In the genomic region with DNA sequence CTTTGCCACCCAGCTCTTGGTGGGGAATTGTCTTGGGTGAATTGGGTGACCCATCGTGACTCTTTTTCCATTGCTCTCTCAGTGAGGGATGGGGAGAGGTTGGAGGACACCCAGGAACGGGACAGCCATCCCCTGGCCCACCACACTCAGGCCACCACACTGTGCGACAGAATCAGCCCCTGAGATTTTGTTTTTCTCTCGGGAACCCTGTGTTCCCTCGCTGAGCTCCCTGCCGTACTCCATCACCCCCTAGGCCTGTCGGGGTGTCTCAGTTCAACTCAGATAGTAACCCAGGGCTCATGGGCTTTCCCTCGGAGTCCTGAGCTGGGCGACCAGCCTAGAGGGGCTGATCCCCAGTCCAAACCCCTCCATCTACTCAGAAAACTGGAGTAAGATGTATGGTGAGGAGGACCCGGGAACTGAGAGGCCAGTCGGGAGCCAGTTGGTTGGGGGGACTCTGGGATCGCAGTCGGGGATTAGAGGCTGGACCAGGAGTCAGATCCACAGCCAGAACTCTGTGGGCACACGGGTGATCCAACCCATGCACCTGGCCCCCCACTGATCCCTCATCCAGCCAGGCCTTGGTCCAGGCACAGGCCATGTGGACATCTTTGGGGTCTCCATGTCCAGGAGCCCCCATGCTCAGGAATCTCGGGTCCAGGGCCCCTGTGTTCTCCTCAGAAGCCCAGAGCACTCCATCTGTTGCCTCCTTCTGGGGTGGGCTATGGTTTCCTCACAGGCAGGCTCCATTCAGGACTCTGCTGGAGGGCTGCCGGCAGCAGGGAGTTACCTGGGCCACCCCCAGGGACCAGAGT, we compare ENCODE assay signal across 19 cellular contexts. TPM values are rescaled to one million over a fixed set of nuclear protein-coding genes. Genes with fewer than 3 reads are reported as not detected.
DNase-seq lines count a peak whose midpoint lies in the region; ATAC-seq and TF ChIP-seq lines count a peak whose summit lies in the region.
"Had no signal": no experiment of that assay in that cellular context is flagged by ENCODE, and none has a peak within 500 bp of the region (broad histone marks: within the 10 kb centered on the region; RNA-seq: fewer than 3 reads in every experiment).

No MANE protein-coding gene starts in this region.

- no peaks in the 10 kb centered on the region for H3K79me2 ChIP-seq in DOHH2 (ENCODE audit: control insufficient read depth, low read length)

- peaks cover 2% of the 10 kb centered on the region for H3K27me3 Mint-ChIP-seq in activated CD4-positive, alpha-beta T cell treated with anti-CD3 and anti-CD28 coated beads, Interleukin-2, amount 10 ng/mL, durations not matched to agents 24 days and 14 days
- H3K27me3 Mint-ChIP-seq in central memory CD8-positive, alpha-beta T cell, result no peaks in the 10 kb centered on the region
- H3K27me3 Mint-ChIP-seq in activated T-helper 2 cell treated with anti-CD3 and anti-CD28 coated beads, Interferon-gamma antibody, Interleukin-2, Interleukin-4, amounts not matched to agents 10 μg/mL and 5 μg/mL and 100 μg/mL, durations not matched to agents 14 hours and 24 hours and 36 hours (ENCODE audit: low read depth), result peaks cover 1% of the 10 kb centered on the region
- H3K27me3 Mint-ChIP-seq: activated CD4-positive, alpha-beta T cell treated with anti-CD3 and anti-CD28 coated beads for 36 hours had no signal

- H3K27ac Mint-ChIP-seq in activated CD4-positive, alpha-beta T cell treated with anti-CD3 and anti-CD28 coated beads, Interleukin-2, amount 10 ng/mL, durations not matched to agents 24 days and 14 days, result peak overlapping the region; percentile 15
- H3K27ac Mint-ChIP-seq in central memory CD8-positive, alpha-beta T cell (ENCODE audit: low read depth), result peak overlapping the region; percentile 79
- H3K27ac Mint-ChIP-seq in activated T-helper 2 cell treated with anti-CD3 and anti-CD28 coated beads, Interferon-gamma antibody, Interleukin-2, Interleukin-4, amounts not matched to agents 10 μg/mL and 5 μg/mL and 100 μg/mL, durations not matched to agents 14 hours and 24 hours and 36 hours, result no peak overlapping the region

- TF ChIP-seq CTCF in DOHH2 (IDR thresholded peaks at IDR 0.05; ENCODE audit: low read depth, low read length, poor library complexity, severe bottlenecking), result no peak

- no peaks in the 10 kb centered on the region for H3K36me3 Mint-ChIP-seq in activated CD4-positive, alpha-beta T cell treated with anti-CD3 and anti-CD28 coated beads, Interleukin-2, amount 10 ng/mL, durations not matched to agents 24 days and 14 days (ENCODE audit: low read depth)
- peaks cover 5% of the 10 kb centered on the region for H3K36me3 Mint-ChIP-seq in central memory CD8-positive, alpha-beta T cell (ENCODE audit: insufficient read depth)
- no peaks in the 10 kb centered on the region for H3K36me3 Mint-ChIP-seq in activated T-helper 2 cell treated with anti-CD3 and anti-CD28 coated beads, Interferon-gamma antibody, Interleukin-2, Interleukin-4, amounts not matched to agents 10 μg/mL and 5 μg/mL and 100 μg/mL, durations not matched to agents 14 hours and 24 hours and 36 hours (ENCODE audit: low read depth)
- H3K36me3 Mint-ChIP-seq: activated naive CD8-positive, alpha-beta T cell treated with anti-CD3 and anti-CD28 coated beads, Interleukin-2, amount 10 ng/mL, durations not matched to agents 7 days and 5 days; naive B cell had no signal

- H3K4me3 ChIP-seq in DOHH2 (ENCODE audit: low read length), result no peak overlapping the region
- H3K4me3 ChIP-seq: prostate gland, skin epidermis, tibial nerve had no signal

- no peak for DNase-seq in activated CD4-positive, alpha-beta T cell treated with anti-CD3 and anti-CD28 coated beads, Interleukin-2, amount 10 ng/mL, durations not matched to agents 24 days and 14 days
- DNase-seq in activated CD4-positive, alpha-beta T cell treated with anti-CD3 and anti-CD28 coated beads, Interleukin-2, amount 50 U/mL, for 1 hour, result no peak
- DNase-seq in central memory CD8-positive, alpha-beta T cell (ENCODE audit: low spot score in 2 of 2), result no peak
- peak; percentile 53 for DNase-seq in posterior vena cava (ENCODE audit: low spot score)
- no peak for DNase-seq in middle frontal gyrus (ENCODE audit: extremely low spot score, low spot score)
- DNase-seq in CD1c-positive myeloid dendritic cell (ENCODE audit: extremely low spot score), result no peak
- no peak for DNase-seq in activated T-helper 2 cell treated with anti-CD3 and anti-CD28 coated beads, Interferon-gamma antibody, Interleukin-2, Interleukin-4, amounts not matched to agents 10 μg/mL and 5 μg/mL and 100 μg/mL, durations not matched to agents 14 hours and 24 hours and 36 hours (ENCODE audit: low spot score)
- DNase-seq: AML-193, kidney glomerular epithelial cell, naive B cell, NCI-H1436 had no signal

- no peaks in the 10 kb centered on the region for H3K9me3 Mint-ChIP-seq in activated CD4-positive, alpha-beta T cell treated with anti-CD3 and anti-CD28 coated beads, Interleukin-2, amount 10 ng/mL, durations not matched to agents 24 days and 14 days
- no peaks in the 10 kb centered on the region for H3K9me3 Mint-ChIP-seq in central memory CD8-positive, alpha-beta T cell
- H3K9me3 Mint-ChIP-seq in activated T-helper 2 cell treated with anti-CD3 and anti-CD28 coated beads, Interferon-gamma antibody, Interleukin-2, Interleukin-4, amounts not matched to agents 10 μg/mL and 5 μg/mL and 100 μg/mL, durations not matched to agents 14 hours and 24 hours and 36 hours, result no peaks in the 10 kb centered on the region
- H3K9me3 Mint-ChIP-seq: activated naive CD8-positive, alpha-beta T cell treated with anti-CD3 and anti-CD28 coated beads, Interleukin-2, amount 10 ng/mL, durations not matched to agents 7 days and 5 days; naive B cell had no signal

- no peaks in the 10 kb centered on the region for H3K9me3 ChIP-seq in DOHH2 (ENCODE audit: control insufficient read depth, insufficient read depth, low read length)
- H3K9me3 ChIP-seq: prostate gland, tibial nerve had no signal

- peak overlapping the region; percentile 7; the same call in 1 of the 2 replicates for H3K4me2 ChIP-seq in DOHH2 (ENCODE audit: low read length)

- no peak for ATAC-seq in central memory CD8-positive, alpha-beta T cell (replicated peaks; ENCODE audit: extremely low read depth, poor library complexity, severe bottlenecking)

- no peaks in the 10 kb centered on the region; the same call in 1 of the 2 replicates for H3K27me3 ChIP-seq in DOHH2 (ENCODE audit: control insufficient read depth, low read length)
- H3K27me3 ChIP-seq: tibial nerve had no signal

- H3K36me3 ChIP-seq in DOHH2 (ENCODE audit: control insufficient read depth, low read length), result no peaks in the 10 kb centered on the region
- H3K36me3 ChIP-seq: prostate gland, tibial nerve had no signal

- H3K4me3 Mint-ChIP-seq in activated CD4-positive, alpha-beta T cell treated with anti-CD3 and anti-CD28 coated beads, Interleukin-2, amount 10 ng/mL, durations not matched to agents 24 days and 14 days, result no peak overlapping the region
- peak overlapping the region; percentile 67 for H3K4me3 Mint-ChIP-seq in central memory CD8-positive, alpha-beta T cell
- H3K4me3 Mint-ChIP-seq in activated T-helper 2 cell treated with anti-CD3 and anti-CD28 coated beads, Interferon-gamma antibody, Interleukin-2, Interleukin-4, amounts not matched to agents 10 μg/mL and 5 μg/mL and 100 μg/mL, durations not matched to agents 14 hours and 24 hours and 36 hours (ENCODE audit: low read depth), result no peak overlapping the region
- H3K4me3 Mint-ChIP-seq: activated CD4-positive, alpha-beta T cell treated with anti-CD3 and anti-CD28 coated beads for 36 hours had no signal

- peaks cover 30% of the 10 kb centered on the region for H3K4me1 Mint-ChIP-seq in activated CD4-positive, alpha-beta T cell treated with anti-CD3 and anti-CD28 coated beads, Interleukin-2, amount 10 ng/mL, durations not matched to agents 24 days and 14 days
- H3K4me1 Mint-ChIP-seq in central memory CD8-positive, alpha-beta T cell, result peaks cover 39% of the 10 kb centered on the region
- H3K4me1 Mint-ChIP-seq in activated T-helper 2 cell treated with anti-CD3 and anti-CD28 coated beads, Interferon-gamma antibody, Interleukin-2, Interleukin-4, amounts not matched to agents 10 μg/mL and 5 μg/mL and 100 μg/mL, durations not matched to agents 14 hours and 24 hours and 36 hours (ENCODE audit: low read depth), result peaks cover 34% of the 10 kb centered on the region

- H3K9me2 ChIP-seq in DOHH2 (replicated peaks; ENCODE audit: control insufficient read depth, low read length), result no peaks in the 10 kb centered on the region

- no peak overlapping the region for H3K27ac ChIP-seq in DOHH2 (ENCODE audit: low read depth, low read length)
- H3K27ac ChIP-seq: 22Rv1, prostate gland had no signal

- H3K4me1 ChIP-seq in DOHH2 (ENCODE audit: control insufficient read depth, low read length), result peaks cover 23% of the 10 kb centered on the region
- H3K4me1 ChIP-seq: prostate gland had no signal

- H3F3A ChIP-seq in DOHH2 (ENCODE audit: control insufficient read depth, insufficient read depth), result no peaks in the 10 kb centered on the region

- H4K20me1 ChIP-seq in DOHH2 (ENCODE audit: control insufficient read depth, insufficient read depth, low read depth, low read length), result no peaks in the 10 kb centered on the region

- intact Hi-C loops in activated CD4-positive, alpha-beta T cell treated with anti-CD3 and anti-CD28 coated beads, Interleukin-2, amount 10 ng/mL, durations not matched to agents 24 days and 14 days (cut with micrococcal nuclease), result loop anchor here (2.0 kb wide), 1 partner anchor 16 kb away; no protein-coding TSS in a partner anchor
- intact Hi-C loops in posterior vena cava (cut with DNase I), result no loop called here
- intact Hi-C loops in activated T-helper 2 cell treated with anti-CD3 and anti-CD28 coated beads, Interferon-gamma antibody, Interleukin-2, Interleukin-4, amounts not matched to agents 10 μg/mL and 5 μg/mL and 100 μg/mL, durations not matched to agents 14 hours and 24 hours and 36 hours (cut with micrococcal nuclease), result no loop called here

RNA-seq across cellular contexts. Expression of a gene that starts 9.3 kb away (rescaled TPM):
- total RNA-seq in activated CD4-positive, alpha-beta T cell treated with anti-CD3 and anti-CD28 coated beads, Interleukin-2, amount 10 ng/mL, durations not matched to agents 24 days and 14 days, result not detected in 2 replicates
- 1 to 10 TPM in 1 of 2 donors, under 1 TPM in 1; 0.42 to 1.1 TPM for total RNA-seq in posterior vena cava
- not detected in 2 replicates for total RNA-seq in activated T-helper 2 cell treated with anti-CD3 and anti-CD28 coated beads, Interferon-gamma antibody, Interleukin-2, Interleukin-4, amounts not matched to agents 10 μg/mL and 5 μg/mL and 100 μg/mL, durations not matched to agents 14 hours and 24 hours and 36 hours
- total RNA-seq: M059J, prostate gland had no signal

RNA-seq across cellular contexts. Expression of a gene that starts 20.8 kb away (rescaled TPM):
- not detected in 2 replicates for total RNA-seq in activated CD4-positive, alpha-beta T cell treated with anti-CD3 and anti-CD28 coated beads, Interleukin-2, amount 10 ng/mL, durations not matched to agents 24 days and 14 days
- 1 to 10 TPM; 4.1 to 6.2 TPM for total RNA-seq in posterior vena cava
- not detected in 2 replicates for total RNA-seq in activated T-helper 2 cell treated with anti-CD3 and anti-CD28 coated beads, Interferon-gamma antibody, Interleukin-2, Interleukin-4, amounts not matched to agents 10 μg/mL and 5 μg/mL and 100 μg/mL, durations not matched to agents 14 hours and 24 hours and 36 hours
- total RNA-seq: activated CD4-positive, alpha-beta T cell treated with anti-CD3 and anti-CD28 coated beads for 36 hours had no signal
